ENCODE assay signal across 8 cellular contexts in the genomic region with DNA sequence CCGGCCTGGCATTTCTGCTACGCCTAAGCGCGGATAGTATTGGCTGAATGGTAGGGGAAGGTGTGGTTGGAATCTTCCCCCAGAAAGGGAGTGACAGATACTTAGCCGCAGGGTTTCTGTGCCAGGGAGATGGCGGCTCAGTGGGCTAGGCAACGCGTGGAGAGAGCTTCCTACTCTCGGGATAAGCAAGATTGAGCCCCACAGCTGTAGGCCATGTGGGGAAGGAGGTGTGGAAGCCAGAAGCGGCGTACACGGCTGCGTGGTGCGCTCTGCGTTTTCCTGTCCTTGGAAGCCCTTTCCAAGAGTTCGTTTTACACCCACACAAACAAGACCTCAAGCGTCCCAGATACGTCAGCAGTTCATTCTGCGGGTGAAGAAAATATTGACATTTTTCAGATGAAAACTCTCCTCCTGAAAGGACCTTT. TPM values are rescaled to one million over a fixed set of nuclear protein-coding genes. Genes with fewer than 3 reads are reported as not detected.
DNase-seq lines count a peak whose midpoint lies in the region; ATAC-seq lines count a peak whose summit lies in the region.

No MANE protein-coding gene starts in this region.

- in situ Hi-C loops in T47D (cut with HindIII; ENCODE audit: low pct_unique_long_range_greater_than_20kb, low sequenced_read_pairs), result no loop called here

- peaks cover 5 to 16% (median 9%) of the 10 kb centered on the region in 3 donors for H3K4me1 Mint-ChIP-seq in IgD-negative memory B cell

- ATAC-seq in GM21528 (IDR thresholded peaks at IDR 0.05; ENCODE audit: low FRiP score, unreplicated experiment), result peak; percentile 40

- peak overlapping the region in 2 of 3 donors; percentile 33 to 80 for H3K27ac Mint-ChIP-seq in IgD-negative memory B cell

- DNase-seq in DMS 273 treated with DMSO at 0.1 percent for 48 hours (lab: John Stamatoyannopoulos, UW) (peak; percentile 4), T1000 (lab: John Stamatoyannopoulos, UW) (peak; percentile 68), T47D (ENCODE audit: low read depth in 1 of 2, low spot score in 1 of 2) (peak; percentile 23 to 60), iris pigment epithelial cell (ENCODE audit: low read depth) (peak; percentile 78), NCI-H128 (lab: John Stamatoyannopoulos, UW; ENCODE audit: unreplicated experiment) (no peak)
- DNase-seq in stimulated activated CD4-positive, alpha-beta T cell treated with anti-CD3 and anti-CD28 coated beads, Interleukin-12 subunit alpha, Interleukin-12 subunit beta, amount 100 ng/mL, for 24 hours (ENCODE audit: low read depth in 2 of 2), result peak; percentile 3 to 29

- peak overlapping the region; percentile 85 to 98 (median 91) for H3K4me3 Mint-ChIP-seq in IgD-negative memory B cell

- H3K27me3 Mint-ChIP-seq in IgD-negative memory B cell, result peaks cover 24% of the 10 kb centered on the region

- no peaks in the 10 kb centered on the region for H3K36me3 Mint-ChIP-seq in IgD-negative memory B cell

- no peaks in the 10 kb centered on the region for H3K9me3 Mint-ChIP-seq in IgD-negative memory B cell

RNA-seq across cellular contexts. Expression of gene GPAT3, which starts 0.4 kb away (rescaled TPM):
- polyA plus RNA-seq in IgD-negative memory B cell, result not detected

RNA-seq across cellular contexts. Expression of gene ABRAXAS1, which starts 50.6 kb away (rescaled TPM):
- polyA plus RNA-seq in IgD-negative memory B cell, result 7.6 TPM
